In genomic region chr12:3973269-3973884, GRCh38 we compare ENCODE assay signal across 16 cellular contexts.
A peak's percentile ranks its signal among the peaks of the same experiment; 100 is the strongest.
DNase-seq lines count a peak whose midpoint lies in the region; ATAC-seq and TF ChIP-seq lines count a peak whose summit lies in the region.
"Had no signal": no experiment of that assay in that cellular context is flagged by ENCODE, and none has a peak within 500 bp of the region (broad histone marks: within the 10 kb centered on the region; RNA-seq: fewer than 3 reads in every experiment).

No MANE protein-coding gene starts in this region.

- no peaks in the 10 kb centered on the region for H3K9me3 ChIP-seq in T-helper 17 cell (ENCODE audit: control insufficient read depth, low read length, poor library complexity, severe bottlenecking)
- no peaks in the 10 kb centered on the region for H3K9me3 ChIP-seq in hepatocyte (ENCODE audit: low read depth)
- H3K9me3 ChIP-seq: tibial nerve had no signal

- no peaks in the 10 kb centered on the region for H3K79me2 ChIP-seq in hepatocyte

- H3K27ac ChIP-seq in hepatocyte = no peak overlapping the region
- H3K27ac ChIP-seq: tibial nerve had no signal

- peak overlapping the region; percentile 65 for H3K4me3 Mint-ChIP-seq in activated T-cell treated with anti-CD3 and anti-CD28 coated beads, Interleukin-2, amount 50 U/mL, for 24 hours
- H3K4me3 Mint-ChIP-seq in T-helper 17 cell = peak overlapping the region; percentile 75
- H3K4me3 Mint-ChIP-seq in activated naive CD8-positive, alpha-beta T cell treated with anti-CD3 and anti-CD28 coated beads, Interleukin-2, amount 10 ng/mL, durations not matched to agents 7 days and 5 days = peak overlapping the region; percentile 47
- H3K4me3 Mint-ChIP-seq: brain, nephron had no signal

- no peaks in the 10 kb centered on the region for H4K20me1 ChIP-seq in hepatocyte (ENCODE audit: insufficient read depth, poor library complexity, severe bottlenecking)

- DNase-seq in activated T-cell treated with anti-CD3 and anti-CD28 coated beads, Interleukin-2, amount 50 U/mL, for 24 hours = peak; percentile 47
- DNase-seq in activated T-cell treated with anti-CD3 and anti-CD28 coated beads for 4 hours (no peak), T-helper 17 cell (no peak), AG20443 (ENCODE audit: low spot score) (no peak), hepatocyte (ENCODE audit: low spot score) (no peak)
- DNase-seq in activated naive CD8-positive, alpha-beta T cell treated with anti-CD3 and anti-CD28 coated beads, Interleukin-2, amount 10 ng/mL, durations not matched to agents 7 days and 5 days = no peak
- DNase-seq in stimulated activated naive CD8-positive, alpha-beta T cell treated with anti-CD3 and anti-CD28 coated beads, Interleukin-15, Interleukin-2, amounts not matched to agents 100 U/mL and 50 U/mL, for 24 hours = peak; percentile 29
- DNase-seq: Calu3, mesendoderm, NCI-H1417 treated with DMSO at 0.1 percent for 48 hours, NCI-H748 treated with DMSO at 0.1 percent for 48 hours had no signal

- TF ChIP-seq CTCF in hepatocyte (IDR thresholded peaks at IDR 0.05; ENCODE audit: poor library complexity) = no peak

- ATAC-seq in T-helper 17 cell = peak; percentile 68
- no peak for ATAC-seq in activated naive CD8-positive, alpha-beta T cell treated with anti-CD3 and anti-CD28 coated beads, Interleukin-2, amount 10 ng/mL, durations not matched to agents 7 days and 5 days (ENCODE audit: low read depth)
- peak; percentile 6 for ATAC-seq in stimulated activated naive CD8-positive, alpha-beta T cell treated with anti-CD3 and anti-CD28 coated beads, Interleukin-15, Interleukin-2, amounts not matched to agents 100 U/mL and 50 U/mL, for 24 hours
- ATAC-seq in HG03432 (IDR thresholded peaks at IDR 0.05; ENCODE audit: unreplicated experiment) = no peak
- ATAC-seq: Panc1 had no signal

- H3K9me3 Mint-ChIP-seq in activated T-cell treated with anti-CD3 and anti-CD28 coated beads, Interleukin-2, amount 50 U/mL, for 24 hours = peaks cover 2% of the 10 kb centered on the region
- peaks cover 7% of the 10 kb centered on the region for H3K9me3 Mint-ChIP-seq in activated naive CD8-positive, alpha-beta T cell treated with anti-CD3 and anti-CD28 coated beads, Interleukin-2, amount 10 ng/mL, durations not matched to agents 7 days and 5 days
- H3K9me3 Mint-ChIP-seq: nephron had no signal

- H3K9me2 ChIP-seq in hepatocyte (replicated peaks; ENCODE audit: insufficient read depth) = no peaks in the 10 kb centered on the region

- H3K4me2 ChIP-seq in hepatocyte = no peak overlapping the region

- no peaks in the 10 kb centered on the region for H3K4me1 ChIP-seq in hepatocyte (ENCODE audit: insufficient read depth)
- H3K4me1 ChIP-seq: tibial nerve had no signal

- no peaks in the 10 kb centered on the region for H3K27me3 Mint-ChIP-seq in activated T-cell treated with anti-CD3 and anti-CD28 coated beads, Interleukin-2, amount 50 U/mL, for 24 hours
- no peaks in the 10 kb centered on the region for H3K27me3 Mint-ChIP-seq in T-helper 17 cell
- H3K27me3 Mint-ChIP-seq in activated naive CD8-positive, alpha-beta T cell treated with anti-CD3 and anti-CD28 coated beads, Interleukin-2, amount 10 ng/mL, durations not matched to agents 7 days and 5 days = no peaks in the 10 kb centered on the region

- WGBS in hepatocyte (ENCODE audit: low lambda C conversion rate, missing lambda C conversion rate) = 90% methylated on average over 14 of the region's 14 CpGs

- POLR2A ChIA-PET in activated naive CD8-positive, alpha-beta T cell treated with anti-CD3 and anti-CD28 coated beads, Interleukin-2, amount 10 ng/mL, durations not matched to agents 7 days and 5 days (lab: Charles Lee) = interaction anchor here (0.7 to 2.4 kb wide), 6 partner anchors 9 to 300 kb away, joined by 3 to 7 read pairs (median 4); partner anchors contain the start of gene CCND2

- H2AFZ ChIP-seq in hepatocyte = no peak overlapping the region

- H3K27ac Mint-ChIP-seq in activated T-cell treated with anti-CD3 and anti-CD28 coated beads, Interleukin-2, amount 50 U/mL, for 24 hours = peak overlapping the region; percentile 91
- peak overlapping the region; percentile 77 for H3K27ac Mint-ChIP-seq in T-helper 17 cell
- H3K27ac Mint-ChIP-seq in activated naive CD8-positive, alpha-beta T cell treated with anti-CD3 and anti-CD28 coated beads, Interleukin-2, amount 10 ng/mL, durations not matched to agents 7 days and 5 days = peak overlapping the region; percentile 80
- H3K27ac Mint-ChIP-seq: brain had no signal

- H3K36me3 ChIP-seq in hepatocyte (replicated peaks; ENCODE audit: insufficient read depth, low read depth) = no peaks in the 10 kb centered on the region
- H3K36me3 ChIP-seq: tibial nerve had no signal

- no peaks in the 10 kb centered on the region for H3K27me3 ChIP-seq in hepatocyte
- H3K27me3 ChIP-seq: tibial nerve had no signal

- H3K36me3 Mint-ChIP-seq in activated T-cell treated with anti-CD3 and anti-CD28 coated beads, Interleukin-2, amount 50 U/mL, for 24 hours (ENCODE audit: low read depth) = no peaks in the 10 kb centered on the region
- peaks cover 3% of the 10 kb centered on the region for H3K36me3 Mint-ChIP-seq in T-helper 17 cell (ENCODE audit: low read depth)
- peaks cover 10% of the 10 kb centered on the region for H3K36me3 Mint-ChIP-seq in activated naive CD8-positive, alpha-beta T cell treated with anti-CD3 and anti-CD28 coated beads, Interleukin-2, amount 10 ng/mL, durations not matched to agents 7 days and 5 days
- H3K36me3 Mint-ChIP-seq: brain had no signal

- peaks cover 67% of the 10 kb centered on the region for H3K4me1 Mint-ChIP-seq in activated T-cell treated with anti-CD3 and anti-CD28 coated beads, Interleukin-2, amount 50 U/mL, for 24 hours (ENCODE audit: low read depth)
- H3K4me1 Mint-ChIP-seq in T-helper 17 cell = peaks cover 39% of the 10 kb centered on the region
- peaks cover 53% of the 10 kb centered on the region for H3K4me1 Mint-ChIP-seq in activated naive CD8-positive, alpha-beta T cell treated with anti-CD3 and anti-CD28 coated beads, Interleukin-2, amount 10 ng/mL, durations not matched to agents 7 days and 5 days
- H3K4me1 Mint-ChIP-seq: brain had no signal

- no peak overlapping the region for H3K4me3 ChIP-seq in hepatocyte
- H3K4me3 ChIP-seq: tibial nerve had no signal

Comparison
In these comparisons a context has a peak if more than half of its experiments do, and no peak if none do; other contexts are left out.
1. DNase-seq: peak in activated T-cell treated with anti-CD3 and anti-CD28 coated beads, Interleukin-2, amount 50 U/mL, for 24 hours (single experiment) and stimulated activated naive CD8-positive, alpha-beta T cell treated with anti-CD3 and anti-CD28 coated beads, Interleukin-15, Interleukin-2, amounts not matched to agents 100 U/mL and 50 U/mL, for 24 hours (single experiment); none in activated T-cell treated with anti-CD3 and anti-CD28 coated beads for 4 hours (single experiment), T-helper 17 cell (0 of 3), activated naive CD8-positive, alpha-beta T cell treated with anti-CD3 and anti-CD28 coated beads, Interleukin-2, amount 10 ng/mL, durations not matched to agents 7 days and 5 days (single experiment), AG20443 (single experiment) and hepatocyte (single experiment).
2. ATAC-seq: peak in T-helper 17 cell (single experiment) and stimulated activated naive CD8-positive, alpha-beta T cell treated with anti-CD3 and anti-CD28 coated beads, Interleukin-15, Interleukin-2, amounts not matched to agents 100 U/mL and 50 U/mL, for 24 hours (single experiment); none in activated naive CD8-positive, alpha-beta T cell treated with anti-CD3 and anti-CD28 coated beads, Interleukin-2, amount 10 ng/mL, durations not matched to agents 7 days and 5 days (single experiment) and HG03432 (single experiment).
3. Peak in every context shown above with its lines, with median percentiles within 50 percentile points of each other: H3K27ac Mint-ChIP-seq and H3K4me3 Mint-ChIP-seq.